8 cellular contexts compared by ENCODE assay signal in the genomic region with DNA sequence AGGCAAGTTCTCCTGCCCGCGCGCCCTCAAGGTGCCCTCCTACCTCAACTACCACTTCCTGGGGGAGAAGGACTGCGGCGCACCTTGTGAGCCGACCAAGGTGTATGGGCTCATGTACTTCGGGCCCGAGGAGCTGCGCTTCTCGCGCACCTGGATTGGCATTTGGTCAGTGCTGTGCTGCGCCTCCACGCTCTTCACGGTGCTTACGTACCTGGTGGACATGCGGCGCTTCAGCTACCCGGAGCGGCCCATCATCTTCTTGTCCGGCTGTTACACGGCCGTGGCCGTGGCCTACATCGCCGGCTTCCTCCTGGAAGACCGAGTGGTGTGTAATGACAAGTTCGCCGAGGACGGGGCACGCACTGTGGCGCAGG. TPM values are rescaled to one million over a fixed set of nuclear protein-coding genes. Genes with fewer than 3 reads are reported as not detected.
A peak's percentile ranks its signal among the peaks of the same experiment; 100 is the strongest.
DNase-seq lines count a peak whose midpoint lies in the region; FAIRE-seq and TF ChIP-seq lines count a peak whose summit lies in the region.

No MANE protein-coding gene starts in this region.

- H3K4me3 ChIP-seq in adipocyte (ENCODE audit: low read length) (peak overlapping the region; percentile 92), kidney (ENCODE audit: low read length in 2 of 2) (peak overlapping the region; percentile 83 to 92), subcutaneous abdominal adipose tissue (ENCODE audit: low read depth in 1 of 5, low read length in 5 of 5) (peak overlapping the region; percentile 51 to 98 (median 93))

- intact Hi-C loops in kidney (cut with DNase I) = no loop called here

- H3K9ac ChIP-seq in adipocyte (ENCODE audit: low read length) = peak overlapping the region; percentile 90
- peak overlapping the region in 1 of 2 donors; percentile 80 for H3K9ac ChIP-seq in kidney (ENCODE audit: low read length in 2 of 2)
- H3K9ac ChIP-seq in subcutaneous abdominal adipose tissue (ENCODE audit: low read length in 5 of 5) = peak overlapping the region in 3 of 5 donors; percentile 13 to 64 (median 57)

- no peak for FAIRE-seq in kidney (lab: Jason Lieb, UNC)

- DNase-seq in NCI-H82 (lab: John Stamatoyannopoulos, UW) = peak; percentile 33
- DNase-seq in NCI-H82 treated with DMSO at 0.1 percent for 48 hours (lab: John Stamatoyannopoulos, UW; ENCODE audit: unreplicated experiment) = no peak
- DNase-seq in adipocyte (ENCODE audit: low read depth) = peak; percentile 52
- peak; percentile 79 for DNase-seq in kidney
- no peak for DNase-seq in hepatic stellate cell (ENCODE audit: low spot score)
- no peak for DNase-seq in NCI-H2029 (lab: John Stamatoyannopoulos, UW)
- DNase-seq in MV-4-11 (lab: John Stamatoyannopoulos, UW) = no peak

- H3K27me3 ChIP-seq in adipocyte (replicated peaks; ENCODE audit: control insufficient read depth, insufficient read depth, low read length) (no peaks in the 10 kb centered on the region), subcutaneous abdominal adipose tissue (ENCODE audit: control insufficient read depth in 5 of 5, insufficient read depth in 4 of 5, low read length in 5 of 5) (no peaks in the 10 kb centered on the region)

- peaks cover 32% of the 10 kb centered on the region for H3K4me1 ChIP-seq in adipocyte (ENCODE audit: control insufficient read depth, insufficient read depth, low read length)
- H3K4me1 ChIP-seq in kidney (ENCODE audit: control insufficient read depth in 1 of 2, insufficient read depth in 1 of 2, low read depth in 1 of 2, low read length in 2 of 2) = peaks cover 5 to 7% of the 10 kb centered on the region in 2 donors
- H3K4me1 ChIP-seq in subcutaneous abdominal adipose tissue (ENCODE audit: control insufficient read depth in 5 of 5, insufficient read depth in 5 of 5, low read length in 5 of 5) = peaks cover 0 to 42% (median 36%) of the 10 kb centered on the region in 5 donors

- no peak for TF ChIP-seq CTCF in kidney (IDR thresholded peaks at IDR 0.05; ENCODE audit: borderline replicate concordance, extremely low read depth, insufficient read depth)

- no peaks in the 10 kb centered on the region for H3K9me3 ChIP-seq in adipocyte (ENCODE audit: control insufficient read depth, low read length)
- no peaks in the 10 kb centered on the region for H3K9me3 ChIP-seq in kidney (ENCODE audit: control insufficient read depth in 1 of 2, low read length in 2 of 2)
- no peaks in the 10 kb centered on the region for H3K9me3 ChIP-seq in subcutaneous abdominal adipose tissue (ENCODE audit: control insufficient read depth in 5 of 5, low read length in 5 of 5)

- H3K27ac ChIP-seq in kidney (ENCODE audit: low read depth in 2 of 2, low read length in 2 of 2) (peak overlapping the region; percentile 88 to 89), subcutaneous abdominal adipose tissue (ENCODE audit: low read depth, low read length) (no peak overlapping the region)

- H3K36me3 ChIP-seq in adipocyte (ENCODE audit: control insufficient read depth, insufficient read depth, low read length, severe bottlenecking) = no peaks in the 10 kb centered on the region
- peaks cover 0 to 3% of the 10 kb centered on the region in 2 donors for H3K36me3 ChIP-seq in kidney (ENCODE audit: control insufficient read depth in 1 of 2, insufficient read depth in 2 of 2, low read length in 2 of 2)
- H3K36me3 ChIP-seq in subcutaneous abdominal adipose tissue (ENCODE audit: control insufficient read depth in 5 of 5, insufficient read depth in 5 of 5, low read length in 5 of 5) = no peaks in the 10 kb centered on the region

RNA-seq across cellular contexts. Expression of gene FZD1, which starts 1.4 kb away (rescaled TPM):
- 34.8 TPM for total RNA-seq in kidney
- polyA plus RNA-seq in kidney (ENCODE audit: insufficient read depth, low read depth, low replicate concordance) = 8.6 TPM

Comparison
In these comparisons a context has a peak if more than half of its experiments do, and no peak if none do; other contexts are left out.
1. DNase-seq: peak in NCI-H82 (single experiment), adipocyte (single experiment) and kidney (single experiment); none in NCI-H82 treated with DMSO at 0.1 percent for 48 hours (single experiment), hepatic stellate cell (single experiment), NCI-H2029 (single experiment) and MV-4-11 (single experiment).
2. Peak in every context shown above with its lines, with median percentiles within 50 percentile points of each other: H3K4me3 ChIP-seq.